22 cellular contexts compared by ENCODE assay signal in the genomic region with DNA sequence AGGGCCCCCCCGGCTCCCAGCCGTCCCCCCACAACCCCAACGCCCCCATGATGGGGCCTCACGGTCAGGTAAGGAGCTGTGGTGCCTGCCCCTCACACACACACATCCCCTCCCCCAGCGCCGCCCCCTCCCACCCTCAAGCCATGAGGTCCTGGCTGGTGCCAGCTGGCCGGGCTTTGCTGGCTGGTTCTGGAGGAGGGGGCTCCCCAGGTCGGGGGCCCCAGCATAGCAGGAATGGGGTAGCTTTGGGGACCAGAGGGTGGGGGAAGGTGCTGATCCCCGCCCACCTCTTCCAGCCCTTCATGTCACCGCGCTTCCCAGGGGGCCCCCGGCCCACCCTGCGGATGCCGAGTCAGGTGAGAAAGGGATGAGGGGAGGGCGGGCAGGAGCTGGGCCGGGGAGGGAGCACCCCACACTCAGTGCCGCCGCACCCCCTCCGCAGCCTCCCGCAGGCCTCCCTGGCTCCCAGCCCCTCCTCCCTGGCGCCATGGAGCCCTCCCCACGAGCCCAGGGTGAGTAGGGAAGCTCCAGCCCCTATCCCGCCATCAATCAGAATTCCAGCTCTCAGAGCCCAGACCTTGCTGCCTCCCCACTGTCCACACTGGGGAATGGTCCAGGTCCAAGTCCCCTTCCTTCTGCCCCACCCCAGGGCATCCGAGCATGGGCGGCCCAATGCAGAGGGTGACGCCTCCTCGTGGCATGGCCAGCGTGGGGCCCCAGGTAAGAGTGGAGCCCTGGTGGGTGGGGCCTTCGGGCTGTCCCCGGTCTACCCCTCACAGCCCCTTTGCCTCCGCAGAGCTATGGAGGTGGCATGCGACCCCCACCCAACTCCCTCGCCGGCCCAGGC. TPM values are rescaled to one million over a fixed set of nuclear protein-coding genes. Genes with fewer than 3 reads are reported as not detected.
A peak's percentile ranks its signal among the peaks of the same experiment; 100 is the strongest.
DNase-seq lines count a peak whose midpoint lies in the region; ATAC-seq, FAIRE-seq and TF ChIP-seq lines count a peak whose summit lies in the region.
"Had no signal": no experiment of that assay in that cellular context is flagged by ENCODE, and none has a peak within 500 bp of the region (broad histone marks: within the 10 kb centered on the region; RNA-seq: fewer than 3 reads in every experiment).

No MANE protein-coding gene starts in this region.

- BruUV-seq in HepG2 (replicated peaks; lab: Mats Ljungman, UMichigan) = no TSS peak

- H3K4me3 Mint-ChIP-seq in naive B cell = peak overlapping the region in 7 of 8 donors; percentile 55 to 89 (median 65)
- H3K4me3 Mint-ChIP-seq: activated CD8-positive, alpha-beta T cell treated with anti-CD3 and anti-CD28 coated beads, Interleukin-2, amount 10 ng/mL, durations not matched to agents 7 days and 5 days; CD8-positive, alpha-beta T cell had no signal

- no peak overlapping the region for H2AFZ ChIP-seq in HepG2 (ENCODE audit: low read length)

- TF ChIP-seq POLR2A in HepG2 (IDR thresholded peaks at IDR 0.05; ENCODE audit: insufficient read depth in 1 of 2, low read depth in 2 of 2, low read length in 2 of 2) (no peak), right lobe of liver (IDR thresholded peaks at IDR 0.05) (no peak)

- H3K9ac ChIP-seq in HepG2 (ENCODE audit: insufficient read depth, low read depth, low read length) = no peak overlapping the region

- no peaks in the 10 kb centered on the region for H3K9me3 Mint-ChIP-seq in naive B cell
- H3K9me3 Mint-ChIP-seq: activated B cell treated with CpG ODN at 0.5 μM for 24 hours; CD8-positive, alpha-beta T cell had no signal

- intact Hi-C loops in HepG2 (cut with micrococcal nuclease; ENCODE audit: unreplicated experiment) (no loop called here), right lobe of liver (cut with DNase I) (no loop called here)

- CTCF ChIA-PET in HepG2 (lab: Yijun Ruan, JAX; ENCODE audit: low intra/inter-chr PET ratio, low total read pairs) = no interaction called here

- POLR2A ChIA-PET in HepG2 (lab: Yijun Ruan, JAX) = no interaction called here

- peaks cover 14 to 39% (median 25%) of the 10 kb centered on the region in 3 donors for H3K4me1 Mint-ChIP-seq in naive B cell

- H4K20me1 ChIP-seq in HepG2 (ENCODE audit: insufficient read depth, low read length) = no peaks in the 10 kb centered on the region

- 94% methylated on average over 21 of the region's 34 CpGs for WGBS in HepG2 (ENCODE audit: low lambda C conversion rate)
- no CpG with 5 or more reads among the region's 34 CpGs for WGBS in right lobe of liver (ENCODE audit: insufficient coverage, low coverage, low lambda C conversion rate, missing lambda C conversion rate)

- H3K27ac ChIP-seq in HepG2 (ENCODE audit: extremely low read length, insufficient read depth, low read length) = no peak overlapping the region
- H3K27ac ChIP-seq in right lobe of liver = no peak overlapping the region
- peak overlapping the region; percentile 86 for H3K27ac ChIP-seq in WERI-Rb-1
- H3K27ac ChIP-seq: prostate gland had no signal

- no peaks in the 10 kb centered on the region for H3K36me3 Mint-ChIP-seq in naive B cell

- peaks cover 1 to 3% of the 10 kb centered on the region in 2 experiments; a peak in 2 of 5 replicates for H3K36me3 ChIP-seq in HepG2 (replicated peaks in 1 of 2; ENCODE audit: control insufficient read depth in 1 of 2, insufficient read depth in 2 of 2, low read length in 2 of 2)
- H3K36me3 ChIP-seq in right lobe of liver = no peaks in the 10 kb centered on the region
- peaks cover 43% of the 10 kb centered on the region for H3K36me3 ChIP-seq in WERI-Rb-1
- H3K36me3 ChIP-seq: breast epithelium, prostate gland had no signal

- H3K4me3 ChIP-seq in HepG2 (replicated peaks in 1 of 3; ENCODE audit: insufficient read depth in 1 of 3, low read depth in 2 of 3, low read length in 3 of 3) = no peak overlapping the region
- no peak overlapping the region for H3K4me3 ChIP-seq in right lobe of liver
- no peak overlapping the region for H3K4me3 ChIP-seq in WERI-Rb-1 (ENCODE audit: low read depth, low read length)
- H3K4me3 ChIP-seq: breast epithelium, prostate gland, tibial nerve had no signal

- H3K9me3 ChIP-seq in HepG2 (ENCODE audit: low read length) = no peaks in the 10 kb centered on the region
- H3K9me3 ChIP-seq in right lobe of liver = no peaks in the 10 kb centered on the region
- H3K9me3 ChIP-seq in WERI-Rb-1 (ENCODE audit: severe bottlenecking) = no peaks in the 10 kb centered on the region
- H3K9me3 ChIP-seq: breast epithelium, prostate gland, tibial nerve had no signal

- no peak for TF ChIP-seq CTCF in HepG2 (CRISPR knock-in tag; IDR thresholded peaks at IDR 0.05)
- no peak for TF ChIP-seq CTCF in right lobe of liver (IDR thresholded peaks at IDR 0.05)
- TF ChIP-seq CTCF in WERI-Rb-1 (IDR thresholded peaks at IDR 0.05; ENCODE audit: low read depth, low read length) = no peak

- no peaks in the 10 kb centered on the region for H3K27me3 ChIP-seq in HepG2 (ENCODE audit: control insufficient read depth in 1 of 2, insufficient read depth in 2 of 2, low read length in 2 of 2)
- H3K27me3 ChIP-seq in right lobe of liver = no peaks in the 10 kb centered on the region
- H3K27me3 ChIP-seq in WERI-Rb-1 (ENCODE audit: insufficient read depth, low read depth, severe bottlenecking) = no peaks in the 10 kb centered on the region
- H3K27me3 ChIP-seq: breast epithelium, tibial nerve had no signal

- no peak for FAIRE-seq in HepG2 (lab: Jason Lieb, UNC)

- no peaks in the 10 kb centered on the region for H3K79me2 ChIP-seq in HepG2 (ENCODE audit: insufficient read depth, low read length)

- TF ChIP-seq RAD21 in HepG2 (CRISPR knock-in tag; IDR thresholded peaks at IDR 0.05) = no peak

- ATAC-seq in HepG2 = no peak
- no peak for ATAC-seq in right lobe of liver
- no peak for ATAC-seq in naive B cell (ENCODE audit: low read depth in 2 of 2)
- ATAC-seq: activated CD8-positive, alpha-beta T cell treated with anti-CD3 and anti-CD28 coated beads, Interleukin-2, amount 10 ng/mL, durations not matched to agents 7 days and 5 days; CD8-positive, alpha-beta T cell; left ventricle myocardium superior had no signal

- TF ChIP-seq EP300 in HepG2 (IDR thresholded peaks at IDR 0.05; ENCODE audit: low read depth in 2 of 2, low read length in 2 of 2) (no peak), HepG2 (CRISPR knock-in tag; IDR thresholded peaks at IDR 0.05; ENCODE audit: borderline replicate concordance) (no peak)

- H3K4me1 ChIP-seq in HepG2 (ENCODE audit: insufficient read depth, low read length) (no peaks in the 10 kb centered on the region), right lobe of liver (peaks cover 0 to 7% (median 0%) of the 10 kb centered on the region in 4 donors)
- H3K4me1 ChIP-seq: prostate gland had no signal

- H3K4me2 ChIP-seq in HepG2 (ENCODE audit: low read depth, low read length) = no peak overlapping the region

- H3K27ac Mint-ChIP-seq in naive B cell = peak overlapping the region in 3 of 6 donors; percentile 27 to 82 (median 70)
- H3K27ac Mint-ChIP-seq: activated B cell treated with CpG ODN at 0.5 μM for 24 hours; activated CD8-positive, alpha-beta T cell treated with anti-CD3 and anti-CD28 coated beads, Interleukin-2, amount 10 ng/mL, durations not matched to agents 7 days and 5 days had no signal

- in situ Hi-C loops in HepG2 (cut with HindIII; ENCODE audit: extremely low pct_ligation_motif_present, low pct_unique_long_range_greater_than_20kb) = no loop called here

- no peak for DNase-seq in HepG2 (ENCODE audit: low spot score)
- no peak for DNase-seq in right lobe of liver
- DNase-seq in WERI-Rb-1 = no peak
- no peak for DNase-seq in naive B cell
- no peak for DNase-seq in MV-4-11 (lab: John Stamatoyannopoulos, UW)
- no peak for DNase-seq in KG1 (lab: John Stamatoyannopoulos, UW)
- no peak for DNase-seq in epidermal melanocyte (ENCODE audit: insufficient read length, low spot score)
- DNase-seq in NCI-H524 treated with DMSO at 0.1 percent for 48 hours (lab: John Stamatoyannopoulos, UW) = no peak
- DNase-seq: activated B cell treated with CpG ODN at 0.5 μM for 24 hours; activated CD8-positive, alpha-beta T cell treated with anti-CD3 and anti-CD28 coated beads, Interleukin-2, amount 10 ng/mL, durations not matched to agents 7 days and 5 days; DMS79 treated with DMSO at 0.1 percent for 48 hours; left ventricle myocardium superior; NCI-H187 treated with DMSO at 0.1 percent for 48 hours; SHP77; stimulated activated naive CD4-positive, alpha-beta T cell; T-helper 1 cell had no signal

- no peaks in the 10 kb centered on the region for H3K27me3 Mint-ChIP-seq in naive B cell
- H3K27me3 Mint-ChIP-seq: activated B cell treated with CpG ODN at 0.5 μM for 24 hours had no signal

RNA-seq across cellular contexts. Expression of a gene that starts 6.4 kb away (rescaled TPM):
- total RNA-seq in HepG2 (2016; rRNA removed; fragmentation: Illumina TruSeq; extraction: Trizol) (29.4 and 48.5 TPM in 2 replicates), right lobe of liver (1 to 10 TPM; 6.5 to 8.3 (median 7.8) TPM)
- 8.4 and 10.1 TPM in 2 replicates for total RNA-seq in HepG2 (2016; cell fraction: cytosol; rRNA removed; fragmentation: Illumina TruSeq; extraction: Trizol; ENCODE audit: low read depth)
- 29.3 and 46.4 TPM in 2 replicates for total RNA-seq in HepG2 (2016; cell fraction: insoluble cytoplasmic fraction; rRNA removed; fragmentation: Illumina TruSeq; extraction: Trizol)
- total RNA-seq in HepG2 (2016; cell fraction: membrane; rRNA removed; fragmentation: Illumina TruSeq; extraction: Trizol) = 16.0 and 18.7 TPM in 2 replicates
- 33.6 and 37.4 TPM in 2 replicates for total RNA-seq in HepG2 (2016; cell fraction: nucleus; rRNA removed; fragmentation: Illumina TruSeq; extraction: Trizol)
- polyA plus RNA-seq in HepG2 (2011; rRNA removed) (29.6 and 36.5 TPM in 2 replicates), naive B cell (ENCODE audit: low read depth in 6 of 6) (10 to 100 TPM in 2 of 6 donors, 1 to 10 TPM in 4; 6.3 to 12.2 (median 8.6) TPM)
- polyA plus RNA-seq in HepG2 (2011; cell fraction: cytosol; rRNA removed) = 14.0 and 25.3 TPM in 2 replicates
- polyA plus RNA-seq in HepG2 (2011; cell fraction: nucleus; rRNA removed) = 246 and 367 TPM in 2 replicates
- 32.5 and 49.8 TPM in 2 replicates for polyA plus RNA-seq in HepG2 (2012)
- 16.0 and 16.5 TPM in 2 replicates for polyA plus RNA-seq in HepG2 (2016; cell fraction: cytosol; fragmentation: Illumina TruSeq; extraction: Trizol; ENCODE audit: low read depth)
- 44.6 and 57.4 TPM in 2 replicates for polyA plus RNA-seq in HepG2 (2016; cell fraction: insoluble cytoplasmic fraction; fragmentation: Illumina TruSeq; extraction: Trizol; ENCODE audit: low read depth)
- 18.1 and 22.4 TPM in 2 replicates for polyA plus RNA-seq in HepG2 (2016; cell fraction: membrane; fragmentation: Illumina TruSeq; extraction: Trizol; ENCODE audit: low read depth)
- polyA plus RNA-seq in HepG2 (2016; cell fraction: nucleus; fragmentation: Illumina TruSeq; extraction: Trizol; ENCODE audit: insufficient read depth, low read depth) = 103 and 119 TPM in 2 replicates
- 1.3 and 50.2 TPM in 2 replicates for polyA minus RNA-seq in HepG2 (2011; rRNA and poly(A)+ RNA removed; ENCODE audit: low replicate concordance)
- polyA minus RNA-seq in HepG2 (2011; cell fraction: cytosol; rRNA and poly(A)+ RNA removed) = 20.4 and 29.0 TPM in 2 replicates
- 13.3 and 14.3 TPM in 2 replicates for polyA minus RNA-seq in HepG2 (2011; cell fraction: nucleus; rRNA and poly(A)+ RNA removed)

RNA-seq across cellular contexts. Expression of a gene that starts 12.4 kb away (rescaled TPM):
- total RNA-seq in HepG2 (2016; rRNA removed; fragmentation: Illumina TruSeq; extraction: Trizol) = 19.3 and 39.5 TPM in 2 replicates
- total RNA-seq in HepG2 (2016; cell fraction: cytosol; rRNA removed; fragmentation: Illumina TruSeq; extraction: Trizol; ENCODE audit: low read depth) = 95.2 and 104 TPM in 2 replicates
- total RNA-seq in HepG2 (2016; cell fraction: insoluble cytoplasmic fraction; rRNA removed; fragmentation: Illumina TruSeq; extraction: Trizol) = 14.4 and 39.0 TPM in 2 replicates
- total RNA-seq in HepG2 (2016; cell fraction: membrane; rRNA removed; fragmentation: Illumina TruSeq; extraction: Trizol) = 103 and 124 TPM in 2 replicates
- 26.9 and 35.1 TPM in 2 replicates for total RNA-seq in HepG2 (2016; cell fraction: nucleus; rRNA removed; fragmentation: Illumina TruSeq; extraction: Trizol)
- polyA plus RNA-seq in HepG2 (2011; rRNA removed) = 20.8 and 33.4 TPM in 2 replicates
- polyA plus RNA-seq in HepG2 (2011; cell fraction: cytosol; rRNA removed) = 11.6 and 28.6 TPM in 2 replicates
- 200 and 290 TPM in 2 replicates for polyA plus RNA-seq in HepG2 (2011; cell fraction: nucleus; rRNA removed)
- 18.2 and 31.6 TPM in 2 replicates for polyA plus RNA-seq in HepG2 (2012)
- 133 and 147 TPM in 2 replicates for polyA plus RNA-seq in HepG2 (2016; cell fraction: cytosol; fragmentation: Illumina TruSeq; extraction: Trizol; ENCODE audit: low read depth)
- polyA plus RNA-seq in HepG2 (2016; cell fraction: insoluble cytoplasmic fraction; fragmentation: Illumina TruSeq; extraction: Trizol; ENCODE audit: low read depth) = 34.3 and 41.3 TPM in 2 replicates
- 147 and 152 TPM in 2 replicates for polyA plus RNA-seq in HepG2 (2016; cell fraction: membrane; fragmentation: Illumina TruSeq; extraction: Trizol; ENCODE audit: low read depth)
- 117 and 122 TPM in 2 replicates for polyA plus RNA-seq in HepG2 (2016; cell fraction: nucleus; fragmentation: Illumina TruSeq; extraction: Trizol; ENCODE audit: insufficient read depth, low read depth)
- polyA minus RNA-seq in HepG2 (2011; rRNA and poly(A)+ RNA removed; ENCODE audit: low replicate concordance) = 10.3 and 12.3 TPM in 2 replicates
- 12.0 and 13.9 TPM in 2 replicates for polyA minus RNA-seq in HepG2 (2011; cell fraction: cytosol; rRNA and poly(A)+ RNA removed)
- 20.1 and 21.6 TPM in 2 replicates for polyA minus RNA-seq in HepG2 (2011; cell fraction: nucleus; rRNA and poly(A)+ RNA removed)
- total RNA-seq in right lobe of liver = 10 to 100 TPM; 12.8 to 23.9 (median 15.9) TPM
- polyA plus RNA-seq in naive B cell (ENCODE audit: low read depth in 6 of 6) = 10 to 100 TPM; 54.7 to 78.0 (median 61.8) TPM

RNA-seq across cellular contexts. Expression of a gene that starts 34.2 kb away (rescaled TPM):
- 0.13 TPM in 1 of 2 replicates, not detected in the other for total RNA-seq in HepG2 (2016; rRNA removed; fragmentation: Illumina TruSeq; extraction: Trizol)
- 0.20 TPM in 1 of 2 replicates, not detected in the other for total RNA-seq in HepG2 (2016; cell fraction: cytosol; rRNA removed; fragmentation: Illumina TruSeq; extraction: Trizol; ENCODE audit: low read depth)
- 0.11 TPM in 1 of 2 replicates, not detected in the other for total RNA-seq in HepG2 (2016; cell fraction: insoluble cytoplasmic fraction; rRNA removed; fragmentation: Illumina TruSeq; extraction: Trizol)
- 0.17 and 0.19 TPM in 2 replicates for total RNA-seq in HepG2 (2016; cell fraction: membrane; rRNA removed; fragmentation: Illumina TruSeq; extraction: Trizol)
- 0.25 TPM in 1 of 2 replicates, not detected in the other for total RNA-seq in HepG2 (2016; cell fraction: nucleus; rRNA removed; fragmentation: Illumina TruSeq; extraction: Trizol)
- polyA plus RNA-seq in HepG2 (2011; rRNA removed) = 0.53 and 0.85 TPM in 2 replicates
- 0.66 and 0.68 TPM in 2 replicates for polyA plus RNA-seq in HepG2 (2011; cell fraction: cytosol; rRNA removed)
- 0.16 and 0.35 TPM in 2 replicates for polyA plus RNA-seq in HepG2 (2011; cell fraction: nucleus; rRNA removed)
- 0.11 and 0.13 TPM in 2 replicates for polyA plus RNA-seq in HepG2 (2012)
- polyA plus RNA-seq in HepG2 (2016; cell fraction: cytosol; fragmentation: Illumina TruSeq; extraction: Trizol; ENCODE audit: low read depth) = 0.05 TPM in 1 of 2 replicates, not detected in the other
- 0.12 and 0.15 TPM in 2 replicates for polyA plus RNA-seq in HepG2 (2016; cell fraction: insoluble cytoplasmic fraction; fragmentation: Illumina TruSeq; extraction: Trizol; ENCODE audit: low read depth)
- polyA plus RNA-seq in HepG2 (2016; cell fraction: membrane; fragmentation: Illumina TruSeq; extraction: Trizol; ENCODE audit: low read depth) = 0.13 TPM in 1 of 2 replicates, not detected in the other
- polyA plus RNA-seq in HepG2 (2016; cell fraction: nucleus; fragmentation: Illumina TruSeq; extraction: Trizol; ENCODE audit: insufficient read depth, low read depth) = not detected in 2 replicates
- polyA minus RNA-seq in HepG2 (2011; rRNA and poly(A)+ RNA removed; ENCODE audit: low replicate concordance) = 0.60 TPM in 1 of 2 replicates, not detected in the other
- 0.40 and 0.70 TPM in 2 replicates for polyA minus RNA-seq in HepG2 (2011; cell fraction: cytosol; rRNA and poly(A)+ RNA removed)
- 0.25 TPM in 1 of 2 replicates, not detected in the other for polyA minus RNA-seq in HepG2 (2011; cell fraction: nucleus; rRNA and poly(A)+ RNA removed)
- 10 to 100 TPM in 1 of 6 experiments, 1 to 10 TPM in 5; 1.9 to 12.6 (median 3.2) TPM for total RNA-seq in right lobe of liver
- polyA plus RNA-seq in naive B cell (ENCODE audit: low read depth in 6 of 6) = 10 to 100 TPM in 4 of 6 donors, 1 to 10 TPM in 1, under 1 TPM in 1; 0.17 to 30.8 (median 17.9) TPM
- total RNA-seq: dermis microvascular lymphatic vessel endothelial cell, NCI-H460 had no signal

RNA-seq across cellular contexts. Expression of a gene that starts 45.6 kb away (rescaled TPM):
- total RNA-seq in HepG2 (2016; rRNA removed; fragmentation: Illumina TruSeq; extraction: Trizol) (43.0 and 146 TPM in 2 replicates), right lobe of liver (100 to 1,000 TPM in 2 of 6 experiments, 10 to 100 TPM in 2, 1 to 10 TPM in 1, under 1 TPM in 1; 0.88 to 160 (median 57.5) TPM)
- 42.0 and 45.2 TPM in 2 replicates for total RNA-seq in HepG2 (2016; cell fraction: cytosol; rRNA removed; fragmentation: Illumina TruSeq; extraction: Trizol; ENCODE audit: low read depth)
- 37.4 and 148 TPM in 2 replicates for total RNA-seq in HepG2 (2016; cell fraction: insoluble cytoplasmic fraction; rRNA removed; fragmentation: Illumina TruSeq; extraction: Trizol)
- 53.4 and 57.4 TPM in 2 replicates for total RNA-seq in HepG2 (2016; cell fraction: membrane; rRNA removed; fragmentation: Illumina TruSeq; extraction: Trizol)
- total RNA-seq in HepG2 (2016; cell fraction: nucleus; rRNA removed; fragmentation: Illumina TruSeq; extraction: Trizol) = 112 and 139 TPM in 2 replicates
- polyA plus RNA-seq in HepG2 (2011; rRNA removed) (422 and 537 TPM in 2 replicates), naive B cell (ENCODE audit: low read depth in 6 of 6) (not detected)
- polyA plus RNA-seq in HepG2 (2011; cell fraction: cytosol; rRNA removed) = 539 and 794 TPM in 2 replicates
- polyA plus RNA-seq in HepG2 (2011; cell fraction: nucleus; rRNA removed) = 1,510 and 1,558 TPM in 2 replicates
- polyA plus RNA-seq in HepG2 (2012) = 229 and 758 TPM in 2 replicates
- polyA plus RNA-seq in HepG2 (2016; cell fraction: cytosol; fragmentation: Illumina TruSeq; extraction: Trizol; ENCODE audit: low read depth) = 22.2 and 24.9 TPM in 2 replicates
- polyA plus RNA-seq in HepG2 (2016; cell fraction: insoluble cytoplasmic fraction; fragmentation: Illumina TruSeq; extraction: Trizol; ENCODE audit: low read depth) = 49.2 and 57.0 TPM in 2 replicates
- 30.8 and 31.5 TPM in 2 replicates for polyA plus RNA-seq in HepG2 (2016; cell fraction: membrane; fragmentation: Illumina TruSeq; extraction: Trizol; ENCODE audit: low read depth)
- polyA plus RNA-seq in HepG2 (2016; cell fraction: nucleus; fragmentation: Illumina TruSeq; extraction: Trizol; ENCODE audit: insufficient read depth, low read depth) = 315 and 334 TPM in 2 replicates
- 4.5 and 440 TPM in 2 replicates for polyA minus RNA-seq in HepG2 (2011; rRNA and poly(A)+ RNA removed; ENCODE audit: low replicate concordance)
- 366 and 433 TPM in 2 replicates for polyA minus RNA-seq in HepG2 (2011; cell fraction: cytosol; rRNA and poly(A)+ RNA removed)
- 115 and 151 TPM in 2 replicates for polyA minus RNA-seq in HepG2 (2011; cell fraction: nucleus; rRNA and poly(A)+ RNA removed)
- total RNA-seq: activated B cell treated with CpG ODN at 0.5 μM for 24 hours; activated CD8-positive, alpha-beta T cell treated with anti-CD3 and anti-CD28 coated beads, Interleukin-2, amount 10 ng/mL, durations not matched to agents 7 days and 5 days; CD8-positive, alpha-beta T cell had no signal
